In genomic region chr19:47637550-47637949, GRCh38 we compare ENCODE assay signal across 14 cellular contexts. TPM values are rescaled to one million over a fixed set of nuclear protein-coding genes. Genes with fewer than 3 reads are reported as not detected.
A peak's percentile ranks its signal among the peaks of the same experiment; 100 is the strongest.
DNase-seq lines count a peak whose midpoint lies in the region; ATAC-seq, FAIRE-seq and TF ChIP-seq lines count a peak whose summit lies in the region.
"Had no signal": no experiment of that assay in that cellular context is flagged by ENCODE, and none has a peak within 500 bp of the region (broad histone marks: within the 10 kb centered on the region; RNA-seq: fewer than 3 reads in every experiment).

No MANE protein-coding gene starts in this region.

- H3K27ac ChIP-seq in breast epithelium: peak overlapping the region; percentile 29 to 71
- H3K27ac ChIP-seq in lower lobe of right lung: peak overlapping the region; percentile 53
- H3K27ac ChIP-seq in suprapubic skin: peak overlapping the region; percentile 21
- H3K27ac ChIP-seq in small intestine (ENCODE audit: low read depth in 1 of 2, low read length in 1 of 2): peak overlapping the region in 1 of 2 donors; percentile 0
- H3K27ac ChIP-seq: A549 had no signal

- no peaks in the 10 kb centered on the region for H3K36me3 ChIP-seq in breast epithelium
- H3K36me3 ChIP-seq in lower lobe of right lung: no peaks in the 10 kb centered on the region
- H3K36me3 ChIP-seq in suprapubic skin: peaks cover 4% of the 10 kb centered on the region
- H3K36me3 ChIP-seq in small intestine (ENCODE audit: control insufficient read depth in 2 of 2, insufficient read depth in 2 of 2, low read length in 2 of 2): peaks cover 0 to 2% of the 10 kb centered on the region in 2 donors
- H3K36me3 ChIP-seq: MG63 had no signal

- peak; percentile 75 to 83 for ATAC-seq in lower lobe of right lung
- ATAC-seq: A549 had no signal

- TF ChIP-seq POLR2A in breast epithelium (IDR thresholded peaks at IDR 0.05) (no peak), suprapubic skin (IDR thresholded peaks at IDR 0.05) (no peak)

- no peaks in the 10 kb centered on the region for H3K27me3 Mint-ChIP-seq in activated CD4-positive, alpha-beta T cell treated with anti-CD3 and anti-CD28 coated beads, Interleukin-2, amount 10 ng/mL, durations not matched to agents 7 days and 5 days
- H3K27me3 Mint-ChIP-seq: activated CD4-positive, alpha-beta memory T cell treated with anti-CD3 and anti-CD28 coated beads for 36 hours; activated naive CD8-positive, alpha-beta T cell had no signal

- 82% methylated on average over 10 of the region's 11 CpGs for WGBS in suprapubic skin
- WGBS in small intestine, 3 donors: 80 to 94% (median 83%) methylated on average over 11 of the region's 11 CpGs

- no peak for FAIRE-seq in small intestine (lab: Jason Lieb, UNC)
- FAIRE-seq: A549 had no signal

- no peak overlapping the region for H3K4me3 ChIP-seq in breast epithelium
- no peak overlapping the region for H3K4me3 ChIP-seq in lower lobe of right lung
- no peak overlapping the region for H3K4me3 ChIP-seq in suprapubic skin
- no peak overlapping the region for H3K4me3 ChIP-seq in small intestine (ENCODE audit: low read depth in 1 of 2, low read length in 2 of 2)
- H3K4me3 ChIP-seq: A549, MG63 had no signal

- TF ChIP-seq CTCF in breast epithelium (IDR thresholded peaks at IDR 0.05): no peak
- no peak for TF ChIP-seq CTCF in lower lobe of right lung (IDR thresholded peaks at IDR 0.05)
- TF ChIP-seq CTCF in suprapubic skin (IDR thresholded peaks at IDR 0.05): no peak

- POLR2A ChIA-PET in activated CD4-positive, alpha-beta T cell treated with anti-CD3 and anti-CD28 coated beads, Interleukin-2, amount 10 ng/mL, durations not matched to agents 7 days and 5 days (lab: Charles Lee): no interaction called here

- H3K4me1 ChIP-seq in breast epithelium: no peaks in the 10 kb centered on the region
- H3K4me1 ChIP-seq in lower lobe of right lung: peaks cover 4% of the 10 kb centered on the region
- H3K4me1 ChIP-seq in suprapubic skin: peaks cover 17% of the 10 kb centered on the region
- peaks cover 3 to 5% of the 10 kb centered on the region in 2 donors for H3K4me1 ChIP-seq in small intestine (ENCODE audit: control insufficient read depth in 2 of 2, insufficient read depth in 1 of 2, low read depth in 1 of 2, low read length in 1 of 2)

- H3K4me1 Mint-ChIP-seq in activated CD4-positive, alpha-beta T cell treated with anti-CD3 and anti-CD28 coated beads, Interleukin-2, amount 10 ng/mL, durations not matched to agents 7 days and 5 days: peaks cover 21% of the 10 kb centered on the region

- no peak overlapping the region for H3K4me3 Mint-ChIP-seq in activated CD4-positive, alpha-beta T cell treated with anti-CD3 and anti-CD28 coated beads, Interleukin-2, amount 10 ng/mL, durations not matched to agents 7 days and 5 days
- H3K4me3 Mint-ChIP-seq: activated CD4-positive, alpha-beta memory T cell treated with anti-CD3 and anti-CD28 coated beads for 36 hours; activated naive CD8-positive, alpha-beta T cell had no signal

- DNase-seq in activated CD4-positive, alpha-beta T cell treated with anti-CD3 and anti-CD28 coated beads, Interleukin-2, amount 10 ng/mL, durations not matched to agents 7 days and 5 days: no peak
- no peak for DNase-seq in activated CD4-positive, alpha-beta T cell treated with anti-CD3 and anti-CD28 coated beads, Interleukin-2, amount 50 U/mL, for 1 hour
- DNase-seq in breast epithelium (ENCODE audit: low spot score in 2 of 2): no peak
- no peak for DNase-seq in lower lobe of right lung
- no peak for DNase-seq in suprapubic skin (ENCODE audit: low spot score in 2 of 2)
- no peak for DNase-seq in germinal center (ENCODE audit: low spot score)
- DNase-seq in nucleus accumbens (lab: John Stamatoyannopoulos, UW): no peak
- no peak for DNase-seq in small intestine
- DNase-seq: activated CD4-positive, alpha-beta memory T cell treated with anti-CD3 and anti-CD28 coated beads for 36 hours; DMS79 treated with DMSO at 0.1 percent for 48 hours; MG63; stimulated activated naive CD4-positive, alpha-beta T cell treated with Interleukin-2 at 50 U/mL for 16 hours had no signal

- H3K9me3 Mint-ChIP-seq in activated CD4-positive, alpha-beta T cell treated with anti-CD3 and anti-CD28 coated beads, Interleukin-2, amount 10 ng/mL, durations not matched to agents 7 days and 5 days: no peaks in the 10 kb centered on the region
- H3K9me3 Mint-ChIP-seq: activated CD4-positive, alpha-beta memory T cell treated with anti-CD3 and anti-CD28 coated beads for 36 hours had no signal

- peaks cover 3% of the 10 kb centered on the region for H3K36me3 Mint-ChIP-seq in activated CD4-positive, alpha-beta T cell treated with anti-CD3 and anti-CD28 coated beads, Interleukin-2, amount 10 ng/mL, durations not matched to agents 7 days and 5 days (ENCODE audit: low read depth)

- peak overlapping the region; percentile 1 for H3K27ac Mint-ChIP-seq in activated CD4-positive, alpha-beta T cell treated with anti-CD3 and anti-CD28 coated beads, Interleukin-2, amount 10 ng/mL, durations not matched to agents 7 days and 5 days
- H3K27ac Mint-ChIP-seq: activated CD4-positive, alpha-beta memory T cell treated with anti-CD3 and anti-CD28 coated beads for 36 hours; activated naive CD8-positive, alpha-beta T cell had no signal

- intact Hi-C loops in breast epithelium (cut with DNase I; ENCODE audit: low total_unique reads): no loop called here
- intact Hi-C loops in lower lobe of right lung (cut with DNase I): no loop called here

- H3K27me3 ChIP-seq in breast epithelium (no peaks in the 10 kb centered on the region), lower lobe of right lung (ENCODE audit: low read depth) (no peaks in the 10 kb centered on the region), suprapubic skin (no peaks in the 10 kb centered on the region), small intestine (ENCODE audit: control insufficient read depth in 2 of 2, insufficient read depth in 2 of 2, low read length in 2 of 2) (no peaks in the 10 kb centered on the region)
- H3K27me3 ChIP-seq: MG63 had no signal

- CTCF ChIA-PET in activated CD4-positive, alpha-beta T cell treated with anti-CD3 and anti-CD28 coated beads, Interleukin-2, amount 10 ng/mL, durations not matched to agents 7 days and 5 days (lab: Charles Lee): interaction anchor here (0.7 kb wide), 1 partner anchor 67 kb away, joined by 3 read pairs; no protein-coding TSS in a partner anchor

- H3K9me3 ChIP-seq in breast epithelium: no peaks in the 10 kb centered on the region
- no peaks in the 10 kb centered on the region for H3K9me3 ChIP-seq in lower lobe of right lung
- H3K9me3 ChIP-seq in suprapubic skin: no peaks in the 10 kb centered on the region
- H3K9me3 ChIP-seq in small intestine (ENCODE audit: control insufficient read depth, low read depth): no peaks in the 10 kb centered on the region
- H3K9me3 ChIP-seq: A549 had no signal

- no peak for TF ChIP-seq EP300 in suprapubic skin (IDR thresholded peaks at IDR 0.05)

RNA-seq across cellular contexts. Expression of gene BICRA, which starts 28.6 kb away (rescaled TPM):
- total RNA-seq in activated CD4-positive, alpha-beta T cell treated with anti-CD3 and anti-CD28 coated beads, Interleukin-2, amount 10 ng/mL, durations not matched to agents 7 days and 5 days: 10 to 100 TPM; 23.3 to 25.5 TPM
- 1 to 10 TPM; 4.2 to 8.3 (median 7.5) TPM for total RNA-seq in breast epithelium
- total RNA-seq in lower lobe of right lung: 18.3 TPM
- total RNA-seq in suprapubic skin: 10 to 100 TPM; 10.7 to 33.6 (median 22.9) TPM
- 1 to 10 TPM; 4.3 to 8.7 (median 8.1) TPM for polyA plus RNA-seq in small intestine
